ENCODE assay signal across 21 cellular contexts in genomic region chr11:5658318-5658717, GRCh38. TPM values are rescaled to one million over a fixed set of nuclear protein-coding genes. Genes with fewer than 3 reads are reported as not detected.
DNase-seq lines count a peak whose midpoint lies in the region; ATAC-seq, FAIRE-seq and TF ChIP-seq lines count a peak whose summit lies in the region.
"Had no signal": no experiment of that assay in that cellular context is flagged by ENCODE, and none has a peak within 500 bp of the region (broad histone marks: within the 10 kb centered on the region; RNA-seq: fewer than 3 reads in every experiment).

No MANE protein-coding gene starts in this region.

- no peak for FAIRE-seq in HepG2 (lab: Jason Lieb, UNC)
- FAIRE-seq: A204.1, G401.6, GM12892, H54 had no signal

- peaks cover 27% of the 10 kb centered on the region for H3K36me3 Mint-ChIP-seq in nephron progenitor cell (ENCODE audit: low read depth)

- no TSS peak for BruUV-seq in HepG2 (replicated peaks; lab: Mats Ljungman, UMichigan)

- TF ChIP-seq EP300 in HepG2 (IDR thresholded peaks at IDR 0.05; ENCODE audit: low read depth in 2 of 2, low read length in 2 of 2) (no peak), HepG2 (CRISPR knock-in tag; IDR thresholded peaks at IDR 0.05; ENCODE audit: borderline replicate concordance) (no peak)

- POLR2A ChIA-PET in HepG2 (lab: Yijun Ruan, JAX): no interaction called here

- peak; percentile 68 for ATAC-seq in HepG2
- ATAC-seq in right lobe of liver: no peak
- ATAC-seq: CD8-positive, alpha-beta T cell had no signal

- no peak for TF ChIP-seq RAD21 in HepG2 (CRISPR knock-in tag; IDR thresholded peaks at IDR 0.05)

- DNase-seq in HepG2 (ENCODE audit: low spot score) (no peak), right lobe of liver (no peak), astrocyte of the spinal cord (ENCODE audit: low read depth, low spot score) (no peak), nephron progenitor cell (no peak)
- no peak for DNase-seq in stimulated activated CD4-positive, alpha-beta T cell treated with anti-CD3 and anti-CD28 coated beads, Interleukin-1b, Interleukin-23, amount 100 ng/mL, for 48 hours
- DNase-seq in central memory CD4-positive, alpha-beta T cell: no peak
- DNase-seq: Caco-2; CD4-positive, CD25-positive, alpha-beta regulatory T cell; CD8-positive, alpha-beta T cell; DMS153; DND-41; GOT3 had no signal

- no peaks in the 10 kb centered on the region for H3K79me2 ChIP-seq in HepG2 (ENCODE audit: insufficient read depth, low read length)

- CTCF ChIA-PET in HepG2 (lab: Yijun Ruan, JAX; ENCODE audit: low intra/inter-chr PET ratio, low total read pairs): no interaction called here

- peaks cover 23% of the 10 kb centered on the region for H3K9me3 Mint-ChIP-seq in nephron progenitor cell
- H3K9me3 Mint-ChIP-seq: CD8-positive, alpha-beta T cell had no signal

- in situ Hi-C loops in HepG2 (cut with HindIII; ENCODE audit: extremely low pct_ligation_motif_present, low pct_unique_long_range_greater_than_20kb) (no loop called here), astrocyte of the spinal cord (cut with HindIII; ENCODE audit: low sequenced_read_pairs) (no loop called here)

- no peaks in the 10 kb centered on the region; a peak in 1 of 5 replicates for H3K36me3 ChIP-seq in HepG2 (replicated peaks in 1 of 2; ENCODE audit: control insufficient read depth in 1 of 2, insufficient read depth in 2 of 2, low read length in 2 of 2)
- no peaks in the 10 kb centered on the region for H3K36me3 ChIP-seq in right lobe of liver
- H3K36me3 ChIP-seq: HAP-1 had no signal

- H3K27ac ChIP-seq in HepG2 (ENCODE audit: extremely low read length, insufficient read depth, low read length) (no peak overlapping the region), right lobe of liver (no peak overlapping the region)
- H3K27ac ChIP-seq: 22Rv1, BLaER1, C4-2B had no signal

- intact Hi-C loops in HepG2 (cut with micrococcal nuclease; ENCODE audit: unreplicated experiment): no loop called here
- intact Hi-C loops in right lobe of liver (cut with DNase I): no loop called here

- no peaks in the 10 kb centered on the region for H3K27me3 ChIP-seq in HepG2 (ENCODE audit: control insufficient read depth in 1 of 2, insufficient read depth in 2 of 2, low read length in 2 of 2)
- H3K27me3 ChIP-seq in right lobe of liver: no peaks in the 10 kb centered on the region
- H3K27me3 ChIP-seq: BLaER1 had no signal

- H3K27ac Mint-ChIP-seq in nephron progenitor cell: peak overlapping the region; percentile 39
- H3K27ac Mint-ChIP-seq: B cell; CD4-positive, CD25-positive, alpha-beta regulatory T cell; CD8-positive, alpha-beta T cell had no signal

- H3K4me2 ChIP-seq in HepG2 (ENCODE audit: low read depth, low read length): no peak overlapping the region
- H3K4me2 ChIP-seq: BLaER1 had no signal

- no peak overlapping the region for H2AFZ ChIP-seq in HepG2 (ENCODE audit: low read length)

- TF ChIP-seq CTCF in HepG2 (CRISPR knock-in tag; IDR thresholded peaks at IDR 0.05) (no peak), right lobe of liver (IDR thresholded peaks at IDR 0.05) (no peak), astrocyte of the spinal cord (IDR thresholded peaks at IDR 0.05; ENCODE audit: low read depth, low read length) (peak; percentile 2), nephron progenitor cell (IDR thresholded peaks at IDR 0.05) (no peak)

- 16% methylated on average over 5 of the region's 5 CpGs for WGBS in HepG2 (ENCODE audit: low lambda C conversion rate)
- 93% methylated on average over 5 of the region's 5 CpGs for WGBS in right lobe of liver (ENCODE audit: insufficient coverage, low coverage, low lambda C conversion rate, missing lambda C conversion rate)

- H4K20me1 ChIP-seq in HepG2 (ENCODE audit: insufficient read depth, low read length): no peaks in the 10 kb centered on the region
- H4K20me1 ChIP-seq: BLaER1 had no signal

- no peak for TF ChIP-seq POLR2A in HepG2 (IDR thresholded peaks at IDR 0.05; ENCODE audit: insufficient read depth in 1 of 2, low read depth in 2 of 2, low read length in 2 of 2)
- TF ChIP-seq POLR2A in right lobe of liver (IDR thresholded peaks at IDR 0.05): no peak

- no peak overlapping the region for H3K4me3 Mint-ChIP-seq in nephron progenitor cell
- H3K4me3 Mint-ChIP-seq: B cell; CD4-positive, CD25-positive, alpha-beta regulatory T cell; CD8-positive, alpha-beta T cell had no signal

- H3K9me3 ChIP-seq in HepG2 (ENCODE audit: low read length) (no peaks in the 10 kb centered on the region), right lobe of liver (no peaks in the 10 kb centered on the region)
- H3K9me3 ChIP-seq: Caco-2, HAP-1 had no signal

- no peaks in the 10 kb centered on the region for H3K4me1 ChIP-seq in HepG2 (ENCODE audit: insufficient read depth, low read length)
- H3K4me1 ChIP-seq in right lobe of liver: no peaks in the 10 kb centered on the region
- H3K4me1 ChIP-seq: BLaER1, Caco-2, HAP-1 had no signal

- peaks cover 13% of the 10 kb centered on the region for H3K4me1 Mint-ChIP-seq in nephron progenitor cell
- H3K4me1 Mint-ChIP-seq: B cell; CD4-positive, CD25-positive, alpha-beta regulatory T cell had no signal

- H3K9ac ChIP-seq in HepG2 (ENCODE audit: insufficient read depth, low read depth, low read length): no peak overlapping the region
- H3K9ac ChIP-seq: BLaER1 had no signal

- no peaks in the 10 kb centered on the region for H3K27me3 Mint-ChIP-seq in nephron progenitor cell (ENCODE audit: low read depth, poor library complexity)
- H3K27me3 Mint-ChIP-seq: B cell; CD4-positive, CD25-positive, alpha-beta regulatory T cell had no signal

- H3K4me3 ChIP-seq in HepG2 (replicated peaks in 1 of 3; ENCODE audit: insufficient read depth in 1 of 3, low read depth in 2 of 3, low read length in 3 of 3) (no peak overlapping the region), right lobe of liver (no peak overlapping the region), astrocyte of the spinal cord (ENCODE audit: low read depth, low read length) (no peak overlapping the region)
- H3K4me3 ChIP-seq: BLaER1, HAP-1 had no signal

RNA-seq across cellular contexts. Expression of gene TRIM5, which starts 26.6 kb away (rescaled TPM):
- 13.1 and 19.9 TPM in 2 replicates for total RNA-seq in HepG2 (2016; rRNA removed; fragmentation: Illumina TruSeq; extraction: Trizol)
- total RNA-seq in HepG2 (2016; cell fraction: cytosol; rRNA removed; fragmentation: Illumina TruSeq; extraction: Trizol; ENCODE audit: low read depth): 1.2 and 1.4 TPM in 2 replicates
- total RNA-seq in HepG2 (2016; cell fraction: insoluble cytoplasmic fraction; rRNA removed; fragmentation: Illumina TruSeq; extraction: Trizol): 14.0 and 18.8 TPM in 2 replicates
- 3.9 and 5.4 TPM in 2 replicates for total RNA-seq in HepG2 (2016; cell fraction: membrane; rRNA removed; fragmentation: Illumina TruSeq; extraction: Trizol)
- 12.2 and 15.5 TPM in 2 replicates for total RNA-seq in HepG2 (2016; cell fraction: nucleus; rRNA removed; fragmentation: Illumina TruSeq; extraction: Trizol)
- polyA plus RNA-seq in HepG2 (2011; rRNA removed): 7.0 and 7.8 TPM in 2 replicates
- 3.5 and 6.0 TPM in 2 replicates for polyA plus RNA-seq in HepG2 (2011; cell fraction: cytosol; rRNA removed)
- 4.2 and 7.6 TPM in 2 replicates for polyA plus RNA-seq in HepG2 (2011; cell fraction: nucleus; rRNA removed)
- polyA plus RNA-seq in HepG2 (2012): 5.2 and 6.9 TPM in 2 replicates
- polyA plus RNA-seq in HepG2 (2016; cell fraction: cytosol; fragmentation: Illumina TruSeq; extraction: Trizol; ENCODE audit: low read depth): 0.83 and 0.87 TPM in 2 replicates
- 13.8 and 14.0 TPM in 2 replicates for polyA plus RNA-seq in HepG2 (2016; cell fraction: insoluble cytoplasmic fraction; fragmentation: Illumina TruSeq; extraction: Trizol; ENCODE audit: low read depth)
- 2.4 and 3.1 TPM in 2 replicates for polyA plus RNA-seq in HepG2 (2016; cell fraction: membrane; fragmentation: Illumina TruSeq; extraction: Trizol; ENCODE audit: low read depth)
- polyA plus RNA-seq in HepG2 (2016; cell fraction: nucleus; fragmentation: Illumina TruSeq; extraction: Trizol; ENCODE audit: insufficient read depth, low read depth): 13.1 and 13.2 TPM in 2 replicates
- polyA minus RNA-seq in HepG2 (2011; rRNA and poly(A)+ RNA removed; ENCODE audit: low replicate concordance): 6.2 and 13.6 TPM in 2 replicates
- 5.2 and 5.9 TPM in 2 replicates for polyA minus RNA-seq in HepG2 (2011; cell fraction: cytosol; rRNA and poly(A)+ RNA removed)
- polyA minus RNA-seq in HepG2 (2011; cell fraction: nucleus; rRNA and poly(A)+ RNA removed): 12.1 and 13.2 TPM in 2 replicates
- 10 to 100 TPM; 15.3 to 19.2 (median 18.2) TPM for total RNA-seq in right lobe of liver

RNA-seq across cellular contexts. Expression of gene TRIM22, which starts 31.3 kb away (rescaled TPM):
- total RNA-seq in HepG2 (2016; rRNA removed; fragmentation: Illumina TruSeq; extraction: Trizol): 2.2 and 2.4 TPM in 2 replicates
- 0.18 TPM in 1 of 2 replicates, not detected in the other for total RNA-seq in HepG2 (2016; cell fraction: cytosol; rRNA removed; fragmentation: Illumina TruSeq; extraction: Trizol; ENCODE audit: low read depth)
- total RNA-seq in HepG2 (2016; cell fraction: insoluble cytoplasmic fraction; rRNA removed; fragmentation: Illumina TruSeq; extraction: Trizol): 2.5 and 2.9 TPM in 2 replicates
- total RNA-seq in HepG2 (2016; cell fraction: membrane; rRNA removed; fragmentation: Illumina TruSeq; extraction: Trizol): 0.43 and 0.59 TPM in 2 replicates
- 2.6 and 3.7 TPM in 2 replicates for total RNA-seq in HepG2 (2016; cell fraction: nucleus; rRNA removed; fragmentation: Illumina TruSeq; extraction: Trizol)
- 3.2 and 3.4 TPM in 2 replicates for polyA plus RNA-seq in HepG2 (2011; rRNA removed)
- polyA plus RNA-seq in HepG2 (2011; cell fraction: cytosol; rRNA removed): 0.63 and 1.5 TPM in 2 replicates
- polyA plus RNA-seq in HepG2 (2011; cell fraction: nucleus; rRNA removed): 4.6 and 7.1 TPM in 2 replicates
- polyA plus RNA-seq in HepG2 (2012): 1.5 and 4.6 TPM in 2 replicates
- 0.10 and 0.29 TPM in 2 replicates for polyA plus RNA-seq in HepG2 (2016; cell fraction: cytosol; fragmentation: Illumina TruSeq; extraction: Trizol; ENCODE audit: low read depth)
- polyA plus RNA-seq in HepG2 (2016; cell fraction: insoluble cytoplasmic fraction; fragmentation: Illumina TruSeq; extraction: Trizol; ENCODE audit: low read depth): 1.6 and 2.4 TPM in 2 replicates
- polyA plus RNA-seq in HepG2 (2016; cell fraction: membrane; fragmentation: Illumina TruSeq; extraction: Trizol; ENCODE audit: low read depth): 0.16 and 0.17 TPM in 2 replicates
- polyA plus RNA-seq in HepG2 (2016; cell fraction: nucleus; fragmentation: Illumina TruSeq; extraction: Trizol; ENCODE audit: insufficient read depth, low read depth): 4.4 and 5.1 TPM in 2 replicates
- polyA minus RNA-seq in HepG2 (2011; rRNA and poly(A)+ RNA removed; ENCODE audit: low replicate concordance): 0.37 and 2.1 TPM in 2 replicates
- polyA minus RNA-seq in HepG2 (2011; cell fraction: cytosol; rRNA and poly(A)+ RNA removed): 0.70 and 0.99 TPM in 2 replicates
- 3.3 and 7.7 TPM in 2 replicates for polyA minus RNA-seq in HepG2 (2011; cell fraction: nucleus; rRNA and poly(A)+ RNA removed)
- 10 to 100 TPM; 10.0 to 29.1 (median 13.8) TPM for total RNA-seq in right lobe of liver
- total RNA-seq: Caco-2 had no signal

RNA-seq across cellular contexts. Expression of gene TRIM34, which starts 33.5 kb away (rescaled TPM):
- 0.42 and 0.72 TPM in 2 replicates for total RNA-seq in HepG2 (2016; rRNA removed; fragmentation: Illumina TruSeq; extraction: Trizol)
- total RNA-seq in HepG2 (2016; cell fraction: cytosol; rRNA removed; fragmentation: Illumina TruSeq; extraction: Trizol; ENCODE audit: low read depth): 0.09 TPM in 1 of 2 replicates, not detected in the other
- total RNA-seq in HepG2 (2016; cell fraction: insoluble cytoplasmic fraction; rRNA removed; fragmentation: Illumina TruSeq; extraction: Trizol): 0.40 and 0.48 TPM in 2 replicates
- 0.10 and 0.40 TPM in 2 replicates for total RNA-seq in HepG2 (2016; cell fraction: membrane; rRNA removed; fragmentation: Illumina TruSeq; extraction: Trizol)
- total RNA-seq in HepG2 (2016; cell fraction: nucleus; rRNA removed; fragmentation: Illumina TruSeq; extraction: Trizol): 0.47 and 0.68 TPM in 2 replicates
- 0.13 and 0.33 TPM in 2 replicates for polyA plus RNA-seq in HepG2 (2011; rRNA removed)
- polyA plus RNA-seq in HepG2 (2011; cell fraction: cytosol; rRNA removed): 0.11 and 0.17 TPM in 2 replicates
- 0.35 and 0.83 TPM in 2 replicates for polyA plus RNA-seq in HepG2 (2011; cell fraction: nucleus; rRNA removed)
- polyA plus RNA-seq in HepG2 (2012): 0.07 and 0.16 TPM in 2 replicates
- polyA plus RNA-seq in HepG2 (2016; cell fraction: cytosol; fragmentation: Illumina TruSeq; extraction: Trizol; ENCODE audit: low read depth): 0.12 TPM in 1 of 2 replicates, not detected in the other
- polyA plus RNA-seq in HepG2 (2016; cell fraction: insoluble cytoplasmic fraction; fragmentation: Illumina TruSeq; extraction: Trizol; ENCODE audit: low read depth): 0.43 and 0.85 TPM in 2 replicates
- 0.09 TPM in 1 of 2 replicates, not detected in the other for polyA plus RNA-seq in HepG2 (2016; cell fraction: membrane; fragmentation: Illumina TruSeq; extraction: Trizol; ENCODE audit: low read depth)
- polyA plus RNA-seq in HepG2 (2016; cell fraction: nucleus; fragmentation: Illumina TruSeq; extraction: Trizol; ENCODE audit: insufficient read depth, low read depth): 0.57 and 0.62 TPM in 2 replicates
- 2.3 TPM in 1 of 2 replicates, not detected in the other for polyA minus RNA-seq in HepG2 (2011; rRNA and poly(A)+ RNA removed; ENCODE audit: low replicate concordance)
- polyA minus RNA-seq in HepG2 (2011; cell fraction: cytosol; rRNA and poly(A)+ RNA removed): not detected in 2 replicates
- polyA minus RNA-seq in HepG2 (2011; cell fraction: nucleus; rRNA and poly(A)+ RNA removed): 0.26 and 0.62 TPM in 2 replicates
- 1 to 10 TPM in 5 of 6 experiments, under 1 TPM in 1; 0.93 to 3.3 (median 2.3) TPM for total RNA-seq in right lobe of liver
